1 cellular context compared by ENCODE assay signal in genomic region chr3:126556637-126557414, GRCh38.
TF ChIP-seq lines count a peak whose summit lies in the region.

No MANE protein-coding gene starts in this region.

TF ChIP-seq in SK-N-SH, 30 proteins besides CTCF, POLR2A, EP300 and RAD21 (continued from another document):
- TF ChIP-seq NRF1 (IDR thresholded peaks at IDR 0.05; ENCODE audit: low read depth, low read length) (no peak), RFX5 (IDR thresholded peaks at IDR 0.05; ENCODE audit: low read length) (no peak), MAX (IDR thresholded peaks at IDR 0.05; ENCODE audit: low read depth) (no peak)
